38 cellular contexts compared by ENCODE assay signal in the genomic region with DNA sequence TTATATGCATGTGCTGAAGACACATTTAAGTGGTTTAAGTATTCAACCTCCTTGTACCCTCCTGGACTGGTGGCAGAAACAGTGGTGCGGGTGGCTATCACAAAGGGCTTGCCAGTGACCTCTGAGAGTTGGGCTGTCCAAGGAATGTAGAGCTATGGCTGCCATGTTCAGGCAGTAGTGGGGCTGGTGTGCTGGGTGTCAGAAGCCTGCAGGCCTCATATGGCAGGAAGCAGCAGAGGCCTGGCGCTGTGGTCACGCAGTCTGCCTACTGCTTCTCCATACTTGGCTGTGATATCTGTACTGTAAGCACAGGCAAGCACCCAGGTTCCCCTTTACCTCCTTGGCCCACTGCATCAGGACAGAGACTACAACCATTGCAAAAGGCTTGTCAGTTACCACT.
"Had no signal": no experiment of that assay in that cellular context is flagged by ENCODE, and none has a peak within 500 bp of the region (broad histone marks: within the 10 kb centered on the region; RNA-seq: fewer than 3 reads in every experiment).

No MANE protein-coding gene starts in this region.

- FAIRE-seq: frontal cortex had no signal

- H3K27ac ChIP-seq: adrenal gland, ascending aorta, breast epithelium, cardiac muscle cell, coronary artery, dorsolateral prefrontal cortex, WERI-Rb-1 had no signal

- H3K4me1 Mint-ChIP-seq: activated B cell treated with CpG ODN at 0.5 μM for 24 hours; activated CD8-positive, alpha-beta memory T cell treated with anti-CD3 and anti-CD28 coated beads, Interleukin-2, amount 10 ng/mL, durations not matched to agents 7 days and 5 days; activated naive CD4-positive, alpha-beta T cell treated with anti-CD3 and anti-CD28 coated beads, Interleukin-2, amount 50 U/mL, for 24 hours; activated naive CD8-positive, alpha-beta T cell treated with anti-CD3 and anti-CD28 coated beads for 36 hours; activated naive CD8-positive, alpha-beta T cell treated with anti-CD3 and anti-CD28 coated beads, Interleukin-2, amount 50 U/mL, for 24 hours; brain; endodermal cell; T-helper 17 cell had no signal

- H3K4me3 ChIP-seq: adrenal gland, ascending aorta, breast epithelium, cardiac muscle cell, coronary artery, dorsolateral prefrontal cortex had no signal

- H3K36me3 Mint-ChIP-seq: activated CD4-positive, alpha-beta memory T cell treated with anti-CD3 and anti-CD28 coated beads for 36 hours; activated CD8-positive, alpha-beta memory T cell treated with anti-CD3 and anti-CD28 coated beads, Interleukin-2, amount 10 ng/mL, durations not matched to agents 7 days and 5 days; activated naive CD4-positive, alpha-beta T cell treated with anti-CD3 and anti-CD28 coated beads, Interleukin-2, amount 50 U/mL, for 24 hours had no signal

- H3K27me3 ChIP-seq: adrenal gland, ascending aorta, breast epithelium, cardiac muscle cell, dorsolateral prefrontal cortex had no signal

- H3K27ac Mint-ChIP-seq: activated B cell treated with CpG ODN at 0.5 μM for 24 hours; activated CD4-positive, alpha-beta memory T cell treated with anti-CD3 and anti-CD28 coated beads for 36 hours; activated CD8-positive, alpha-beta memory T cell treated with anti-CD3 and anti-CD28 coated beads, Interleukin-2, amount 10 ng/mL, durations not matched to agents 7 days and 5 days; activated CD8-positive, alpha-beta T cell treated with anti-CD3 and anti-CD28 coated beads, Interleukin-2, amount 10 ng/mL, durations not matched to agents 7 days and 5 days; activated naive CD4-positive, alpha-beta T cell treated with anti-CD3 and anti-CD28 coated beads for 36 hours; activated naive CD4-positive, alpha-beta T cell treated with anti-CD3 and anti-CD28 coated beads, Interleukin-2, amount 50 U/mL, for 24 hours; activated naive CD8-positive, alpha-beta T cell treated with anti-CD3 and anti-CD28 coated beads for 36 hours; activated naive CD8-positive, alpha-beta T cell treated with anti-CD3 and anti-CD28 coated beads, Interleukin-2, amount 50 U/mL, for 24 hours; activated T-helper 1 cell treated with anti-CD3 and anti-CD28 coated beads, Interleukin-12 subunit alpha, Interleukin-12 subunit beta, Interleukin-2, Interleukin-4 antibody, amounts not matched to agents 30 ng/mL and 10 ng/mL and 1 ng/mL, durations not matched to agents 14 hours and 24 hours and 36 hours; activated T-helper 2 cell treated with anti-CD3 and anti-CD28 coated beads, Interferon-gamma antibody, Interleukin-2, Interleukin-4, amounts not matched to agents 10 μg/mL and 5 μg/mL and 100 μg/mL, durations not matched to agents 14 hours and 24 hours and 36 hours; brain; dendritic cell treated with granulocyte-macrophage colony-stimulating factor and Interleukin-4, amounts not matched to agents 40 ng/mL and 50 ng/mL, for 4 days; T-helper 17 cell; T-helper 2 cell treated with Interferon-gamma antibody and Interleukin-4, amounts not matched to agents 5 μg/mL and 100 μg/mL, for 36 hours had no signal

- H3K4me1 ChIP-seq: adrenal gland, ascending aorta, breast epithelium had no signal

- H3K36me3 ChIP-seq: adrenal gland, ascending aorta, breast epithelium, cardiac muscle cell, WERI-Rb-1 had no signal

- DNase-seq: activated B cell treated with CpG ODN at 0.5 μM for 24 hours; activated CD4-positive, alpha-beta memory T cell treated with anti-CD3 and anti-CD28 coated beads for 36 hours; activated CD4-positive, alpha-beta T cell treated with anti-CD3 and anti-CD28 coated beads for 48 hours; activated CD8-positive, alpha-beta memory T cell treated with anti-CD3 and anti-CD28 coated beads, Interleukin-2, amount 10 ng/mL, durations not matched to agents 7 days and 5 days; activated CD8-positive, alpha-beta memory T cell treated with anti-CD3 and anti-CD28 coated beads, Interleukin-2, amount 50 U/mL, for 4 hours; activated CD8-positive, alpha-beta T cell treated with anti-CD3 and anti-CD28 coated beads, Interleukin-2, amount 10 ng/mL, durations not matched to agents 7 days and 5 days; activated effector memory CD4-positive, alpha-beta T cell treated with anti-CD3 and anti-CD28 coated beads, Interleukin-2, amount 50 U/mL, for 16 hours; activated naive CD4-positive, alpha-beta T cell treated with anti-CD3 and anti-CD28 coated beads for 36 hours; activated naive CD8-positive, alpha-beta T cell treated with anti-CD3 and anti-CD28 coated beads for 36 hours; activated naive CD8-positive, alpha-beta T cell treated with anti-CD3 and anti-CD28 coated beads, Interleukin-2, amount 50 U/mL, for 24 hours; activated T-cell treated with anti-CD3 and anti-CD28 coated beads, Interleukin-2, amount 50 U/mL, for 1 hour; activated T-cell treated with anti-CD3 and anti-CD28 coated beads, Interleukin-2, amount 50 U/mL, for 48 hours; adrenal gland; amygdala; central memory CD4-positive, alpha-beta T cell; cerebellar nuclear complex; dorsolateral prefrontal cortex; effector memory CD4-positive, alpha-beta T cell; endodermal cell; foreskin fibroblast; head of caudate nucleus; T-helper 1 cell; T-helper 17 cell; T1000; WERI-Rb-1 had no signal

- ATAC-seq: activated CD4-positive, CD25-positive, alpha-beta regulatory T cell treated with anti-CD3 and anti-CD28 coated beads, Interleukin-2, amount 50 U/mL, for 24 hours; activated CD8-positive, alpha-beta memory T cell treated with anti-CD3 and anti-CD28 coated beads, Interleukin-2, amount 10 ng/mL, durations not matched to agents 7 days and 5 days; activated CD8-positive, alpha-beta T cell treated with anti-CD3 and anti-CD28 coated beads, Interleukin-2, amount 10 ng/mL, durations not matched to agents 7 days and 5 days; activated naive CD8-positive, alpha-beta T cell treated with anti-CD3 and anti-CD28 coated beads, Interleukin-2, amount 50 U/mL, for 24 hours; esophagus mucosa; T-helper 17 cell had no signal

- H3K4me3 Mint-ChIP-seq: activated B cell treated with CpG ODN at 0.5 μM for 24 hours; activated CD4-positive, alpha-beta memory T cell treated with anti-CD3 and anti-CD28 coated beads for 36 hours; activated CD8-positive, alpha-beta memory T cell treated with anti-CD3 and anti-CD28 coated beads, Interleukin-2, amount 10 ng/mL, durations not matched to agents 7 days and 5 days; activated CD8-positive, alpha-beta T cell treated with anti-CD3 and anti-CD28 coated beads, Interleukin-2, amount 10 ng/mL, durations not matched to agents 7 days and 5 days; activated naive CD4-positive, alpha-beta T cell treated with anti-CD3 and anti-CD28 coated beads for 36 hours; activated naive CD4-positive, alpha-beta T cell treated with anti-CD3 and anti-CD28 coated beads, Interleukin-2, amount 50 U/mL, for 24 hours; activated naive CD8-positive, alpha-beta T cell treated with anti-CD3 and anti-CD28 coated beads for 36 hours; activated naive CD8-positive, alpha-beta T cell treated with anti-CD3 and anti-CD28 coated beads, Interleukin-2, amount 50 U/mL, for 24 hours; activated T-helper 1 cell treated with anti-CD3 and anti-CD28 coated beads, Interleukin-12 subunit alpha, Interleukin-12 subunit beta, Interleukin-2, Interleukin-4 antibody, amounts not matched to agents 30 ng/mL and 10 ng/mL and 1 ng/mL, durations not matched to agents 14 hours and 24 hours and 36 hours; brain; dendritic cell treated with granulocyte-macrophage colony-stimulating factor and Interleukin-4, amounts not matched to agents 40 ng/mL and 50 ng/mL, for 4 days; endodermal cell; T-helper 17 cell; T-helper 2 cell treated with Interferon-gamma antibody and Interleukin-4, amounts not matched to agents 5 μg/mL and 100 μg/mL, for 36 hours had no signal
